ENCODE assay signal across 17 cellular contexts in the genomic region with DNA sequence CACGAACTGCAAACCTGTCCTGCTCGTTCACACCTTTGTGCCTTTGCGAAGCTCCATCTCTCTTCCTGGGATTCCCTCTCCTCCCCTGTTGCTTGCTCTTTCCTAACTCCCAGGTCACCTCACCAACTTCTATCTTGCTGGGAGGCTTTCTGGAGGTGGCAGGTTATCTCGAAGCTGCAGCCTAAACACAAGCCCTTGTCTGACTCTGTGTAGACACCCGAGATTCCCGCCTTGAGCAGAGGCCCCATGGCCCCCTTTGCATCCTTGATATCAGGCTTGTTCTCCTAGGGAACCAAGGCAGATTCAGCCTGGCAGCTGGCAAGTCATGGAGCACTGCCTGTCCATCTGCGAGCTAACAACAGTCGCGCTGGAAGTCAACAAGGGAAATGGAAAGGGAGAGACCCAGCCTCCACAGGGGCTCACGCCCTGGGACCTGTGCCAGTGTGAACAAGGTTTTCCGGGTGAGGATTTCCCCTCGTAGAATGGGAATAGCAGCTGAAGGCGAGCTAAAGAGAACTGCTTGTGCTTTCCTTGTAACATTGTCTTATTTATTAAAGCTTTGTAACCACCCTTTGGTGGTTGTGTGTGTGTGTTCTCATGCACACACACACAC.
DNase-seq lines count a peak whose midpoint lies in the region; ATAC-seq lines count a peak whose summit lies in the region.
"Had no signal": no experiment of that assay in that cellular context is flagged by ENCODE, and none has a peak within 500 bp of the region (broad histone marks: within the 10 kb centered on the region; RNA-seq: fewer than 3 reads in every experiment).

No MANE protein-coding gene starts in this region.

- H3K36me3 Mint-ChIP-seq in activated T-helper 17 cell treated with anti-CD3 and anti-CD28 coated beads, Interleukin-2, amount 50 U/mL, for 72 hours (ENCODE audit: low read depth), result no peaks in the 10 kb centered on the region
- H3K36me3 Mint-ChIP-seq: CD8-positive, alpha-beta T cell had no signal

- no peaks in the 10 kb centered on the region for H3K27me3 ChIP-seq in subcutaneous abdominal adipose tissue (ENCODE audit: control insufficient read depth in 5 of 5, insufficient read depth in 4 of 5, low read length in 5 of 5)
- H3K27me3 ChIP-seq: neutrophil had no signal

- H3K4me1 ChIP-seq in subcutaneous abdominal adipose tissue (ENCODE audit: control insufficient read depth in 5 of 5, insufficient read depth in 5 of 5, low read length in 5 of 5), result peaks cover 18 to 62% (median 50%) of the 10 kb centered on the region in 5 donors

- peaks cover 12% of the 10 kb centered on the region for H3K27me3 Mint-ChIP-seq in activated T-helper 17 cell treated with anti-CD3 and anti-CD28 coated beads, Interleukin-2, amount 50 U/mL, for 72 hours
- H3K27me3 Mint-ChIP-seq: effector memory CD8-positive, alpha-beta T cell had no signal

- peak; percentile 77 for DNase-seq in NCI-H345 (lab: John Stamatoyannopoulos, UW)
- DNase-seq in NCI-H345 treated with DMSO at 0.1 percent for 48 hours (lab: John Stamatoyannopoulos, UW; ENCODE audit: unreplicated experiment), result no peak
- DNase-seq in SHP77 treated with DMSO at 0.1 percent for 48 hours (lab: John Stamatoyannopoulos, UW), result peak; percentile 43
- no peak for DNase-seq in left lobe of liver (ENCODE audit: low spot score)
- DNase-seq in stimulated activated naive CD8-positive, alpha-beta T cell treated with anti-CD3 and anti-CD28 coated beads, Interleukin-15, Interleukin-2, amounts not matched to agents 100 U/mL and 50 U/mL, for 24 hours, result no peak
- DNase-seq: 8988T; CD8-positive, alpha-beta T cell; effector memory CD8-positive, alpha-beta T cell; kidney glomerular epithelial cell; NCI-H1105 treated with DMSO at 0.1 percent for 48 hours; stimulated activated CD4-positive, alpha-beta T cell treated with anti-CD3 and anti-CD28 coated beads, Interleukin-15, amount 100 ng/mL, for 24 hours; trophoblast cell had no signal

- no peaks in the 10 kb centered on the region for H3K9me3 ChIP-seq in subcutaneous abdominal adipose tissue (ENCODE audit: control insufficient read depth in 5 of 5, low read length in 5 of 5)
- H3K9me3 ChIP-seq: neutrophil had no signal

- no peak overlapping the region for H3K27ac Mint-ChIP-seq in activated T-helper 17 cell treated with anti-CD3 and anti-CD28 coated beads, Interleukin-2, amount 50 U/mL, for 72 hours
- H3K27ac Mint-ChIP-seq: CD8-positive, alpha-beta T cell; effector memory CD8-positive, alpha-beta T cell; T-helper 1 cell treated with Interleukin-12 subunit alpha and Interleukin-12 subunit beta and Interleukin-4 antibody, amounts not matched to agents 30 μg/mL and 1 μg/mL, for 36 hours had no signal

- ATAC-seq in left lobe of liver (peak; percentile 29), HG02973 (IDR thresholded peaks at IDR 0.05; ENCODE audit: unreplicated experiment) (no peak)
- ATAC-seq in stimulated activated naive CD8-positive, alpha-beta T cell treated with anti-CD3 and anti-CD28 coated beads, Interleukin-15, Interleukin-2, amounts not matched to agents 100 U/mL and 50 U/mL, for 24 hours, result no peak
- no peak for ATAC-seq in activated T-helper 17 cell treated with anti-CD3 and anti-CD28 coated beads, Interleukin-2, amount 50 U/mL, for 72 hours (replicated peaks)
- ATAC-seq: CD8-positive, alpha-beta T cell; effector memory CD8-positive, alpha-beta T cell had no signal

- no peaks in the 10 kb centered on the region for H3K4me1 Mint-ChIP-seq in activated T-helper 17 cell treated with anti-CD3 and anti-CD28 coated beads, Interleukin-2, amount 50 U/mL, for 72 hours

- H3K9ac ChIP-seq in subcutaneous abdominal adipose tissue (ENCODE audit: low read length in 5 of 5), result peak overlapping the region in 1 of 5 donors; percentile 28

- no peaks in the 10 kb centered on the region for H3K36me3 ChIP-seq in subcutaneous abdominal adipose tissue (ENCODE audit: control insufficient read depth in 5 of 5, insufficient read depth in 5 of 5, low read length in 5 of 5)
- H3K36me3 ChIP-seq: neutrophil had no signal

- no peak overlapping the region for H3K4me3 Mint-ChIP-seq in activated T-helper 17 cell treated with anti-CD3 and anti-CD28 coated beads, Interleukin-2, amount 50 U/mL, for 72 hours
- H3K4me3 Mint-ChIP-seq: CD8-positive, alpha-beta T cell; effector memory CD8-positive, alpha-beta T cell; T-helper 1 cell treated with Interleukin-12 subunit alpha and Interleukin-12 subunit beta and Interleukin-4 antibody, amounts not matched to agents 30 μg/mL and 1 μg/mL, for 36 hours had no signal

- H3K4me3 ChIP-seq in subcutaneous abdominal adipose tissue (ENCODE audit: low read depth in 1 of 5, low read length in 5 of 5), result peak overlapping the region in 1 of 5 donors; percentile 3

- peak overlapping the region; percentile 75 for H3K27ac ChIP-seq in subcutaneous abdominal adipose tissue (ENCODE audit: low read depth, low read length)

- no peaks in the 10 kb centered on the region for H3K9me3 Mint-ChIP-seq in activated T-helper 17 cell treated with anti-CD3 and anti-CD28 coated beads, Interleukin-2, amount 50 U/mL, for 72 hours
- H3K9me3 Mint-ChIP-seq: CD8-positive, alpha-beta T cell; effector memory CD8-positive, alpha-beta T cell; T-helper 1 cell treated with Interleukin-12 subunit alpha and Interleukin-12 subunit beta and Interleukin-4 antibody, amounts not matched to agents 30 μg/mL and 1 μg/mL, for 36 hours had no signal

Comparison
In these comparisons a context has a peak if more than half of its experiments do, and no peak if none do; other contexts are left out.
1. DNase-seq: peak in NCI-H345 (single experiment) and SHP77 treated with DMSO at 0.1 percent for 48 hours (single experiment); none in NCI-H345 treated with DMSO at 0.1 percent for 48 hours (single experiment), left lobe of liver (single experiment) and stimulated activated naive CD8-positive, alpha-beta T cell treated with anti-CD3 and anti-CD28 coated beads, Interleukin-15, Interleukin-2, amounts not matched to agents 100 U/mL and 50 U/mL, for 24 hours (single experiment).